Comparison of ENCODE assay signal across 10 cellular contexts in genomic region chr2:229910147-229910831, GRCh38. TPM values are rescaled to one million over a fixed set of nuclear protein-coding genes. Genes with fewer than 3 reads are reported as not detected.
DNase-seq lines count a peak whose midpoint lies in the region; ATAC-seq and TF ChIP-seq lines count a peak whose summit lies in the region.
"Had no signal": no experiment of that assay in that cellular context is flagged by ENCODE, and none has a peak within 500 bp of the region (broad histone marks: within the 10 kb centered on the region; RNA-seq: fewer than 3 reads in every experiment).

No MANE protein-coding gene starts in this region.

- no peaks in the 10 kb centered on the region for H3K9me3 ChIP-seq in CD4-positive, alpha-beta T cell (ENCODE audit: control insufficient read depth, low read length)

- H3K4me3 Mint-ChIP-seq in CD4-positive, alpha-beta T cell, result peak overlapping the region; percentile 34
- H3K4me3 Mint-ChIP-seq in chondrocyte (ENCODE audit: unreplicated experiment), result no peak overlapping the region

- H3K36me3 Mint-ChIP-seq in CD4-positive, alpha-beta T cell (ENCODE audit: low read depth), result peaks cover 40% of the 10 kb centered on the region
- H3K36me3 Mint-ChIP-seq in chondrocyte (ENCODE audit: low read depth), result peaks cover 3% of the 10 kb centered on the region

- no peaks in the 10 kb centered on the region for H3K27me3 Mint-ChIP-seq in CD4-positive, alpha-beta T cell
- H3K27me3 Mint-ChIP-seq in chondrocyte (ENCODE audit: low read depth), result no peaks in the 10 kb centered on the region

- no peaks in the 10 kb centered on the region for H3K9me3 Mint-ChIP-seq in CD4-positive, alpha-beta T cell
- no peaks in the 10 kb centered on the region for H3K9me3 Mint-ChIP-seq in chondrocyte (ENCODE audit: low read depth)

- ATAC-seq in CD4-positive, alpha-beta T cell (ENCODE audit: poor library complexity), result peak; percentile 30
- ATAC-seq in GM19023 (IDR thresholded peaks at IDR 0.05; ENCODE audit: unreplicated experiment) (peak; percentile 15), HG03135 (IDR thresholded peaks at IDR 0.05; ENCODE audit: unreplicated experiment) (peak; percentile 12)

- no peak for DNase-seq in CD4-positive, alpha-beta T cell
- DNase-seq in chondrocyte (ENCODE audit: low spot score), result no peak
- no peak for DNase-seq in anterior cingulate cortex (lab: John Stamatoyannopoulos, UW)
- no peak for DNase-seq in GDM1 (lab: John Stamatoyannopoulos, UW)
- no peak for DNase-seq in kidney tubule cell (ENCODE audit: low spot score)
- no peak for DNase-seq in AML-193 (lab: John Stamatoyannopoulos, UW)
- DNase-seq: amniotic stem cell had no signal

- POLR2A ChIA-PET in CD4-positive, alpha-beta T cell (lab: Charles Lee), result interaction anchor here (0.7 to 3.7 kb wide), 3 partner anchors 9 to 35 kb away, joined by 3 to 22 read pairs (median 7); partner anchors contain the start of genes FBXO36 and TRIP12

- no peak for TF ChIP-seq CTCF in CD4-positive, alpha-beta T cell (IDR thresholded peaks at IDR 0.05)
- no peak for TF ChIP-seq CTCF in chondrocyte (IDR thresholded peaks at IDR 0.05)

- H3K4me1 Mint-ChIP-seq in CD4-positive, alpha-beta T cell (ENCODE audit: low read depth), result peaks cover 66% of the 10 kb centered on the region
- H3K4me1 Mint-ChIP-seq in chondrocyte (ENCODE audit: low read depth), result peaks cover 39% of the 10 kb centered on the region

- CTCF ChIA-PET in CD4-positive, alpha-beta T cell (lab: Charles Lee), result interaction anchor here (1.0 to 2.2 kb wide), 5 partner anchors 11 to 130 kb away, joined by 3 to 23 read pairs (median 3); partner anchors contain the start of gene TRIP12

- intact Hi-C loops in CD4-positive, alpha-beta T cell (cut with DNase I, micrococcal nuclease), result loop anchor here (1.0 kb wide), 1 partner anchor 109 kb away; no protein-coding TSS in a partner anchor

- H3K27ac ChIP-seq in CD4-positive, alpha-beta T cell (ENCODE audit: low read depth, low read length), result no peak overlapping the region
- H3K27ac ChIP-seq: skin epidermis had no signal

- H3K27ac Mint-ChIP-seq in CD4-positive, alpha-beta T cell, result peak overlapping the region; percentile 70
- peak overlapping the region; percentile 47 for H3K27ac Mint-ChIP-seq in chondrocyte (ENCODE audit: unreplicated experiment)

- H3K27me3 ChIP-seq in CD4-positive, alpha-beta T cell (ENCODE audit: control insufficient read depth, insufficient read depth, low read length), result no peaks in the 10 kb centered on the region

RNA-seq across cellular contexts. Expression of gene TRIP12, which starts 11.5 kb away (rescaled TPM):
- 100 to 1,000 TPM; 151 to 178 TPM for total RNA-seq in CD4-positive, alpha-beta T cell
- 223 to 281 TPM (median 231 TPM) in 3 replicates for total RNA-seq in chondrocyte

RNA-seq across cellular contexts. Expression of gene FBXO36, which starts 12.0 kb away (rescaled TPM):
- under 1 TPM; 0.52 to 0.84 TPM for total RNA-seq in CD4-positive, alpha-beta T cell
- 3.0 to 5.9 TPM (median 3.3 TPM) in 3 replicates for total RNA-seq in chondrocyte
